ENCODE assay signal across 8 cellular contexts in genomic region chr18:48833701-48834394, GRCh38.
DNase-seq lines count a peak whose midpoint lies in the region; ATAC-seq, FAIRE-seq and TF ChIP-seq lines count a peak whose summit lies in the region.

No MANE protein-coding gene starts in this region.

- no peaks in the 10 kb centered on the region for H3K36me3 Mint-ChIP-seq in activated naive CD4-positive, alpha-beta T cell treated with anti-CD3 and anti-CD28 coated beads, Interleukin-2, amount 50 U/mL, for 24 hours

- peak overlapping the region; percentile 33 for H3K4me3 ChIP-seq in mononuclear cell (ENCODE audit: low read length)

- peak; percentile 88 for ATAC-seq in GM18867 (IDR thresholded peaks at IDR 0.05; ENCODE audit: unreplicated experiment)
- ATAC-seq in HG02884 (IDR thresholded peaks at IDR 0.05; ENCODE audit: unreplicated experiment), result peak; percentile 80

- no peaks in the 10 kb centered on the region for H3K9me3 Mint-ChIP-seq in activated naive CD4-positive, alpha-beta T cell treated with anti-CD3 and anti-CD28 coated beads, Interleukin-2, amount 50 U/mL, for 24 hours

- peaks cover 76% of the 10 kb centered on the region for H3K4me1 Mint-ChIP-seq in activated naive CD4-positive, alpha-beta T cell treated with anti-CD3 and anti-CD28 coated beads, Interleukin-2, amount 50 U/mL, for 24 hours

- DNase-seq in RKO (ENCODE audit: low spot score) (peak; percentile 64), NCI-H748 treated with DMSO at 0.1 percent for 48 hours (lab: John Stamatoyannopoulos, UW) (no peak), D721Med (ENCODE audit: insufficient read length, low spot score) (no peak), LoVo (ENCODE audit: low spot score) (no peak)

- peaks cover 68% of the 10 kb centered on the region for H3K4me1 ChIP-seq in mononuclear cell (ENCODE audit: insufficient read depth, low read length)

- no peaks in the 10 kb centered on the region for H3K27me3 ChIP-seq in mononuclear cell (ENCODE audit: insufficient read depth, low read length)

- TF ChIP-seq CTCF in D721Med (IDR thresholded peaks at IDR 0.05; ENCODE audit: insufficient read depth, missing control alignments), result no peak

- peak overlapping the region; percentile 87 for H3K27ac Mint-ChIP-seq in activated naive CD4-positive, alpha-beta T cell treated with anti-CD3 and anti-CD28 coated beads, Interleukin-2, amount 50 U/mL, for 24 hours

- H3K4me3 Mint-ChIP-seq in activated naive CD4-positive, alpha-beta T cell treated with anti-CD3 and anti-CD28 coated beads, Interleukin-2, amount 50 U/mL, for 24 hours, result peak overlapping the region; percentile 85

- H3K9me3 ChIP-seq in mononuclear cell (ENCODE audit: low read depth, low read length), result no peaks in the 10 kb centered on the region

- no peaks in the 10 kb centered on the region for H3K27me3 Mint-ChIP-seq in activated naive CD4-positive, alpha-beta T cell treated with anti-CD3 and anti-CD28 coated beads, Interleukin-2, amount 50 U/mL, for 24 hours

- no peak for FAIRE-seq in D721Med (lab: Jason Lieb, UNC)
